24 cellular contexts compared by ENCODE assay signal in the genomic region with DNA sequence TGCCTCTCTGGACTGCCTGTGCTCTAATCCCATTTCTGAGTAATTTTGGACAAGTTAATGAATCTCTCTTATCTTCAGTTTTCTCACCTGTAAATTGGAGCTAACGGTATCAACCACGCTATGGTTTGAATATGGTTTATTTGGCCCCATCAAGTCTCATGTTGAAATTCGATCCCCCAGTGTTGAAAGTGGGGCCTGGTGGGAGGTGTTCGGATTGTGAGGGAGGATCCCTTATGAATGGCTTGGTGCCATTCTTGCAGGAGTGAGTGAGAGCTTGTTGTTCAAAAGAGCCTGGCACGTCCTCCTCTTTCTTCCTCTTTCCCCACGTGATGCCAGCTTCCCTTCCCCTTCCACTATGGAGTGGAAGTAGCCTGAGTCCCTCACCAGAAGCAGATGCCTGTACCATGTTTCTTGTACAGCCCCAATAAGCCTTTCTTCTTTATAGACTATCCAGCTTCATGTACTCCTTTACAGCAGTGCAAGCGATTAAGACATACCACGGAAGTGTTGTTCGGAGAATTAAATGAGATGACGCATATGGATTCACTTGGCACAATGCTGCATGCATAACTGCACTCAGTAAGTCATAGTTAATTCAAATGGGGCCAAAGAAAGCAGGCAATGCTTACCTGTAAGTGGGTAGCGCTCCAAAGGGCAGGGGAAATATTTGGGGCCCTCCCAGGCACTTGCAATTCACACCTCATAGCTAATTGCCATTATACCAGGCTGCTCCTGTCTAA. TPM values are rescaled to one million over a fixed set of nuclear protein-coding genes. Genes with fewer than 3 reads are reported as not detected.
DNase-seq lines count a peak whose midpoint lies in the region; ATAC-seq and TF ChIP-seq lines count a peak whose summit lies in the region.
"Had no signal": no experiment of that assay in that cellular context is flagged by ENCODE, and none has a peak within 500 bp of the region (broad histone marks: within the 10 kb centered on the region; RNA-seq: fewer than 3 reads in every experiment).

No MANE protein-coding gene starts in this region.

- H3K4me2 ChIP-seq in PC-9, result peak overlapping the region; percentile 59
- no peak overlapping the region for H3K4me2 ChIP-seq in trophoblast cell (ENCODE audit: low read length)

- no peak overlapping the region for H3K14ac ChIP-seq in trophoblast cell (ENCODE audit: low read length)

- DNase-seq in NCI-H2029 (lab: John Stamatoyannopoulos, UW) (peak; percentile 14), NCI-H2029 treated with DMSO at 0.1 percent for 48 hours (lab: John Stamatoyannopoulos, UW) (no peak), PC-9 (no peak), choroid plexus epithelial cell (ENCODE audit: low read depth) (peak; percentile 53), trophoblast cell (no peak), NCI-H2107 treated with DMSO at 0.1 percent for 48 hours (lab: John Stamatoyannopoulos, UW; ENCODE audit: unreplicated experiment) (no peak), lower lobe of right lung (no peak)
- DNase-seq: 8988T; activated CD4-positive, CD25-positive, alpha-beta regulatory T cell; activated naive CD4-positive, alpha-beta T cell treated with anti-CD3 and anti-CD28 coated beads, Interleukin-2, amount 50 U/mL, for 16 hours; activated T-cell treated with anti-CD3 and anti-CD28 coated beads, Interleukin-2, amount 50 U/mL, for 48 hours; colonic mucosa; heart right ventricle; HFFc6; MM.1S; NCI-H1694; NCI-H345; occipital lobe; retina; stimulated activated CD4-positive, alpha-beta T cell treated with anti-CD3 and anti-CD28 coated beads, Interleukin-4, amount 100 ng/mL, for 4 hours; upper lobe of left lung had no signal

- WGBS in trophoblast cell (ENCODE audit: extremely low coverage, insufficient coverage, insufficient read length), result no CpG with 5 or more reads among the region's 11 CpGs

- no peak overlapping the region for H2AFZ ChIP-seq in PC-9
- no peak overlapping the region for H2AFZ ChIP-seq in trophoblast cell (ENCODE audit: insufficient read depth, low read length, poor library complexity)

- no peaks in the 10 kb centered on the region for H3K9me2 ChIP-seq in PC-9 (ENCODE audit: insufficient read depth)

- H3K4me1 ChIP-seq in PC-9 (replicated peaks; ENCODE audit: insufficient read depth) (peaks cover 96% of the 10 kb centered on the region), trophoblast cell (ENCODE audit: control insufficient read depth in 1 of 2, insufficient read depth in 2 of 2, low read length in 2 of 2) (peaks cover 25 to 51% of the 10 kb centered on the region in 2 experiments), lower lobe of right lung (peaks cover 10% of the 10 kb centered on the region)

- no TSS peak for BruUV-seq in PC-9 (replicated peaks; lab: Mats Ljungman, UMichigan)

- H3F3A ChIP-seq in PC-9 (ENCODE audit: insufficient read depth, low read depth), result peaks cover 61% of the 10 kb centered on the region

- H3K9me3 ChIP-seq in PC-9 (ENCODE audit: insufficient read depth, low read depth) (no peaks in the 10 kb centered on the region), trophoblast cell (ENCODE audit: insufficient read depth, low read depth, low read length) (no peaks in the 10 kb centered on the region), lower lobe of right lung (no peaks in the 10 kb centered on the region)
- H3K9me3 ChIP-seq: ascending aorta, colonic mucosa, heart right ventricle, upper lobe of left lung had no signal

- no peak overlapping the region for H2AK5ac ChIP-seq in trophoblast cell (ENCODE audit: low read length)

- no peak overlapping the region for H2BK5ac ChIP-seq in trophoblast cell (ENCODE audit: low read depth, low read length, poor library complexity)

- H4K12ac ChIP-seq in trophoblast cell (ENCODE audit: low read depth, low read length), result no peak overlapping the region

- H3K36me3 ChIP-seq in PC-9 (ENCODE audit: low read depth) (no peaks in the 10 kb centered on the region), trophoblast cell (ENCODE audit: control insufficient read depth in 1 of 2, insufficient read depth in 2 of 2, low read length in 2 of 2) (no peaks in the 10 kb centered on the region), lower lobe of right lung (no peaks in the 10 kb centered on the region)
- H3K36me3 ChIP-seq: ascending aorta, colonic mucosa, heart right ventricle, upper lobe of left lung had no signal

- no peak overlapping the region for H3K23ac ChIP-seq in trophoblast cell (ENCODE audit: low read length)

- peak overlapping the region; percentile 72 for H4K91ac ChIP-seq in trophoblast cell (ENCODE audit: low read depth, low read length)

- H3K27me3 ChIP-seq in PC-9 (ENCODE audit: insufficient read depth, low read depth) (no peaks in the 10 kb centered on the region), trophoblast cell (ENCODE audit: insufficient read depth, low read length) (no peaks in the 10 kb centered on the region), lower lobe of right lung (ENCODE audit: low read depth) (no peaks in the 10 kb centered on the region)
- H3K27me3 ChIP-seq: ascending aorta, colonic mucosa, upper lobe of left lung had no signal

- H3K27ac ChIP-seq in PC-9 (peak overlapping the region; percentile 97), trophoblast cell (ENCODE audit: low read depth, low read length) (no peak overlapping the region), lower lobe of right lung (no peak overlapping the region)
- H3K27ac ChIP-seq: colonic mucosa, heart right ventricle, upper lobe of left lung had no signal

- peak overlapping the region; percentile 72 for H2BK12ac ChIP-seq in trophoblast cell (ENCODE audit: low read length)

- no peak overlapping the region for H3K4ac ChIP-seq in trophoblast cell (ENCODE audit: low read depth, low read length)

- POLR2A ChIA-PET in PC-9 (lab: Charles Lee; ENCODE audit: unreplicated experiment), result no interaction called here

- no peak overlapping the region for H4K8ac ChIP-seq in trophoblast cell (ENCODE audit: low read depth, low read length)

- no peaks in the 10 kb centered on the region for H4K20me1 ChIP-seq in PC-9 (ENCODE audit: insufficient read depth)

- no peak overlapping the region for H2BK120ac ChIP-seq in trophoblast cell (ENCODE audit: insufficient read depth, low read length, poor library complexity)

- intact Hi-C loops in PC-9 (cut with micrococcal nuclease; ENCODE audit: unreplicated experiment) (loop anchor here (5.0 kb wide), 1 partner anchor 566 kb away; no protein-coding TSS in a partner anchor), lower lobe of right lung (cut with DNase I) (no loop called here)

- no peak overlapping the region for H3K9ac ChIP-seq in trophoblast cell (ENCODE audit: low read length)

- H3K79me2 ChIP-seq in PC-9 (ENCODE audit: low read depth) (no peaks in the 10 kb centered on the region), trophoblast cell (ENCODE audit: control insufficient read depth, insufficient read depth, low read length, poor library complexity) (peaks cover 2% of the 10 kb centered on the region)

- TF ChIP-seq CTCF in PC-9 (conservative IDR thresholded peaks at IDR 0.05) (no peak), choroid plexus epithelial cell (conservative IDR thresholded peaks at IDR 0.05; ENCODE audit: low read depth, low read length) (no peak), lower lobe of right lung (IDR thresholded peaks at IDR 0.05) (no peak)

- H3K18ac ChIP-seq in trophoblast cell (ENCODE audit: low read length), result no peak overlapping the region

- CTCF ChIA-PET in PC-9 (lab: Charles Lee), result interaction anchor here (0.7 to 1.5 kb wide), 2 partner anchors 66 to 79 kb away, joined by 3 to 6 read pairs; no protein-coding TSS in a partner anchor

- peaks cover 30% of the 10 kb centered on the region for H3K79me1 ChIP-seq in trophoblast cell (ENCODE audit: low read length)

- H3K4me3 ChIP-seq in PC-9 (no peak overlapping the region), choroid plexus epithelial cell (ENCODE audit: low read depth, low read length) (no peak overlapping the region), trophoblast cell (ENCODE audit: low read depth, low read length) (no peak overlapping the region), lower lobe of right lung (no peak overlapping the region)
- H3K4me3 ChIP-seq: ascending aorta, colonic mucosa, heart right ventricle, lung, upper lobe of left lung had no signal

- ATAC-seq in HG03439 (IDR thresholded peaks at IDR 0.05; ENCODE audit: unreplicated experiment) (no peak), lower lobe of right lung (no peak)

RNA-seq across cellular contexts. Expression of gene ADRA1B, which starts 7.9 kb away (rescaled TPM):
- total RNA-seq in PC-9 (2021) (4.6 and 6.0 TPM in 2 replicates), lower lobe of right lung (3.8 TPM)
- polyA plus RNA-seq in trophoblast cell (2013), result 4.2 and 4.4 TPM in 2 replicates

Comparison
In these comparisons a context has a peak if more than half of its experiments do, and no peak if none do; other contexts are left out.
1. DNase-seq: peak in NCI-H2029 (single experiment) and choroid plexus epithelial cell (single experiment); none in NCI-H2029 treated with DMSO at 0.1 percent for 48 hours (single experiment), PC-9 (0 of 2), trophoblast cell (0 of 2), NCI-H2107 treated with DMSO at 0.1 percent for 48 hours (single experiment) and lower lobe of right lung (single experiment).